Comparison of ENCODE assay signal across 29 cellular contexts in genomic region chr16:14215941-14216340, GRCh38.
"Had no signal": no experiment of that assay in that cellular context is flagged by ENCODE, and none has a peak within 500 bp of the region (broad histone marks: within the 10 kb centered on the region; RNA-seq: fewer than 3 reads in every experiment).

No MANE protein-coding gene starts in this region.

- H3K27me3 Mint-ChIP-seq: activated CD4-positive, alpha-beta memory T cell treated with anti-CD3 and anti-CD28 coated beads for 36 hours; activated CD4-positive, alpha-beta T cell treated with anti-CD3 and anti-CD28 coated beads for 36 hours; activated CD4-positive, alpha-beta T cell treated with anti-CD3 and anti-CD28 coated beads, Interleukin-2, amount 10 ng/mL, durations not matched to agents 24 days and 14 days; activated naive CD4-positive, alpha-beta T cell treated with anti-CD3 and anti-CD28 coated beads, Interleukin-2, amount 10 ng/mL, durations not matched to agents 7 days and 5 days; activated naive CD8-positive, alpha-beta T cell treated with anti-CD3 and anti-CD28 coated beads, Interleukin-2, amount 10 ng/mL, durations not matched to agents 7 days and 5 days; activated T-cell treated with anti-CD3 and anti-CD28 coated beads, Interleukin-2, amount 50 U/mL, for 24 hours had no signal

- H3K27ac Mint-ChIP-seq: activated CD4-positive, alpha-beta memory T cell treated with anti-CD3 and anti-CD28 coated beads for 36 hours; activated CD4-positive, alpha-beta T cell treated with anti-CD3 and anti-CD28 coated beads for 36 hours; activated CD4-positive, alpha-beta T cell treated with anti-CD3 and anti-CD28 coated beads, Interleukin-2, amount 10 ng/mL, durations not matched to agents 24 days and 14 days; activated naive CD4-positive, alpha-beta T cell treated with anti-CD3 and anti-CD28 coated beads, Interleukin-2, amount 10 ng/mL, durations not matched to agents 7 days and 5 days; activated naive CD4-positive, alpha-beta T cell treated with anti-CD3 and anti-CD28 coated beads, Interleukin-2, amount 50 U/mL, for 72 hours; activated naive CD8-positive, alpha-beta T cell treated with anti-CD3 and anti-CD28 coated beads, Interleukin-2, amount 10 ng/mL, durations not matched to agents 7 days and 5 days; activated T-cell treated with anti-CD3 and anti-CD28 coated beads, Interleukin-2, amount 50 U/mL, for 24 hours; activated T-cell treated with anti-CD3 and anti-CD28 coated beads, Interleukin-2, amount 50 U/mL, for 72 hours; brain had no signal

- H3K4me1 Mint-ChIP-seq: activated CD4-positive, alpha-beta T cell treated with anti-CD3 and anti-CD28 coated beads for 36 hours; activated CD4-positive, alpha-beta T cell treated with anti-CD3 and anti-CD28 coated beads, Interleukin-2, amount 10 ng/mL, durations not matched to agents 24 days and 14 days; activated naive CD4-positive, alpha-beta T cell treated with anti-CD3 and anti-CD28 coated beads, Interleukin-2, amount 10 ng/mL, durations not matched to agents 7 days and 5 days; activated naive CD8-positive, alpha-beta T cell treated with anti-CD3 and anti-CD28 coated beads, Interleukin-2, amount 10 ng/mL, durations not matched to agents 7 days and 5 days; brain had no signal

- H3K9me3 ChIP-seq: breast epithelium, colonic mucosa, esophagus squamous epithelium, gastroesophageal sphincter, heart right ventricle had no signal

- DNase-seq: activated CD4-positive, alpha-beta memory T cell treated with anti-CD3 and anti-CD28 coated beads for 36 hours; activated CD4-positive, alpha-beta T cell treated with anti-CD3 and anti-CD28 coated beads for 36 hours; activated CD4-positive, alpha-beta T cell treated with anti-CD3 and anti-CD28 coated beads, Interleukin-2, amount 10 ng/mL, durations not matched to agents 24 days and 14 days; activated CD4-positive, CD25-positive, alpha-beta regulatory T cell; activated CD4-positive, CD25-positive, alpha-beta regulatory T cell treated with anti-CD3 and anti-CD28 coated beads, Interleukin-2, amount 50 U/mL, for 72 hours; activated CD8-positive, alpha-beta memory T cell treated with anti-CD3 and anti-CD28 coated beads, Interleukin-2, amount 50 U/mL, for 48 hours; activated gamma-delta T cell; activated naive CD4-positive, alpha-beta T cell; activated naive CD4-positive, alpha-beta T cell treated with anti-CD3 and anti-CD28 coated beads, Interleukin-2, amount 10 ng/mL, durations not matched to agents 7 days and 5 days; activated naive CD8-positive, alpha-beta T cell treated with anti-CD3 and anti-CD28 coated beads, Interleukin-2, amount 10 ng/mL, durations not matched to agents 7 days and 5 days; activated T-cell treated with anti-CD3 and anti-CD28 coated beads for 4 hours; activated T-cell treated with anti-CD3 and anti-CD28 coated beads, Interleukin-2, amount 50 U/mL, for 24 hours; activated T-cell treated with anti-CD3 and anti-CD28 coated beads, Interleukin-2, amount 50 U/mL, for 72 hours; amygdala; aorta; central memory CD4-positive, alpha-beta T cell; cerebellar nuclear complex; colonic mucosa; effector CD8-positive, alpha-beta T cell; esophagus squamous epithelium; foreskin melanocyte; heart right ventricle; T-helper 2 cell had no signal

- H3K27ac ChIP-seq: breast epithelium, cardiac muscle cell, colonic mucosa, epithelial cell of prostate, esophagus squamous epithelium, gastroesophageal sphincter, heart right ventricle had no signal

- H3K4me1 ChIP-seq: breast epithelium, colonic mucosa, esophagus squamous epithelium, gastroesophageal sphincter had no signal

- H3K4me3 Mint-ChIP-seq: activated CD4-positive, alpha-beta memory T cell treated with anti-CD3 and anti-CD28 coated beads for 36 hours; activated CD4-positive, alpha-beta T cell treated with anti-CD3 and anti-CD28 coated beads for 36 hours; activated CD4-positive, alpha-beta T cell treated with anti-CD3 and anti-CD28 coated beads, Interleukin-2, amount 10 ng/mL, durations not matched to agents 24 days and 14 days; activated naive CD4-positive, alpha-beta T cell treated with anti-CD3 and anti-CD28 coated beads, Interleukin-2, amount 10 ng/mL, durations not matched to agents 7 days and 5 days; activated naive CD8-positive, alpha-beta T cell treated with anti-CD3 and anti-CD28 coated beads, Interleukin-2, amount 10 ng/mL, durations not matched to agents 7 days and 5 days; activated T-cell treated with anti-CD3 and anti-CD28 coated beads, Interleukin-2, amount 50 U/mL, for 24 hours; activated T-cell treated with anti-CD3 and anti-CD28 coated beads, Interleukin-2, amount 50 U/mL, for 72 hours; brain had no signal

- H3K27me3 ChIP-seq: breast epithelium, cardiac muscle cell, colonic mucosa, esophagus squamous epithelium, gastroesophageal sphincter, heart right ventricle had no signal

- ATAC-seq: activated CD4-positive, alpha-beta T cell treated with anti-CD3 and anti-CD28 coated beads for 36 hours; activated naive CD4-positive, alpha-beta T cell treated with anti-CD3 and anti-CD28 coated beads, Interleukin-2, amount 50 U/mL, for 72 hours; activated T-cell treated with anti-CD3 and anti-CD28 coated beads, Interleukin-2, amount 50 U/mL, for 72 hours; gastroesophageal sphincter; heart right ventricle had no signal

- H3K4me3 ChIP-seq: breast epithelium, cardiac muscle cell, colonic mucosa, esophagus squamous epithelium, gastroesophageal sphincter, heart right ventricle had no signal

- H3K9me3 Mint-ChIP-seq: activated CD4-positive, alpha-beta memory T cell treated with anti-CD3 and anti-CD28 coated beads for 36 hours; activated CD4-positive, alpha-beta T cell treated with anti-CD3 and anti-CD28 coated beads, Interleukin-2, amount 10 ng/mL, durations not matched to agents 24 days and 14 days; activated naive CD4-positive, alpha-beta T cell treated with anti-CD3 and anti-CD28 coated beads, Interleukin-2, amount 10 ng/mL, durations not matched to agents 7 days and 5 days; activated naive CD4-positive, alpha-beta T cell treated with anti-CD3 and anti-CD28 coated beads, Interleukin-2, amount 50 U/mL, for 72 hours; activated naive CD8-positive, alpha-beta T cell treated with anti-CD3 and anti-CD28 coated beads, Interleukin-2, amount 10 ng/mL, durations not matched to agents 7 days and 5 days; activated T-cell treated with anti-CD3 and anti-CD28 coated beads, Interleukin-2, amount 50 U/mL, for 24 hours; activated T-cell treated with anti-CD3 and anti-CD28 coated beads, Interleukin-2, amount 50 U/mL, for 72 hours; brain had no signal
